16 cellular contexts compared by ENCODE assay signal in the genomic region with DNA sequence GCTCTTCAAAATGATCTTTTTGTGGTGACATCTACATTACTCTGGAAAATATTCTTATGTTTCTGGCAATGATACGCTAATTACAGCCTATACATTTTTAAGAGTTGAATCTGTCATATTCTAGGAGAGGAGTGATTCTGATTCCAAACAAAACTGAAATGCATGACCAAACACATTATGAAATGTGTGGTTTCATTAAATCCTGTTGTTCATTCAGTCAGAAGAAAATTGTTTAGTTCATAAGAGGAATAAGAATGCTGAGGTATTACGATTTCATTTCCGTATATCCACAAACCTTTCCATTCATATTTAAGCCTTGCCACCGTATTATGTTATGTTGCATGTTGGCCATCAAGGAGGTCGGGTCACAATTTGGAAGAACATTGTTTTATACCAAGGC.
DNase-seq lines count a peak whose midpoint lies in the region; ATAC-seq and TF ChIP-seq lines count a peak whose summit lies in the region.
"Had no signal": no experiment of that assay in that cellular context is flagged by ENCODE, and none has a peak within 500 bp of the region (broad histone marks: within the 10 kb centered on the region; RNA-seq: fewer than 3 reads in every experiment).

No MANE protein-coding gene starts in this region.

- H3K27me3 ChIP-seq in GM23338 (ENCODE audit: insufficient read depth), result no peaks in the 10 kb centered on the region
- no peaks in the 10 kb centered on the region for H3K27me3 ChIP-seq in osteoblast (ENCODE audit: insufficient read depth, low read length)
- no peaks in the 10 kb centered on the region for H3K27me3 ChIP-seq in spleen (replicated peaks in 1 of 7)
- H3K27me3 ChIP-seq: BLaER1 had no signal

- H3K4me3 Mint-ChIP-seq in GM23338 (no peak overlapping the region), T-helper 17 cell (no peak overlapping the region)
- H3K4me3 Mint-ChIP-seq: CD8-positive, alpha-beta memory T cell; H9 had no signal

- H2AFZ ChIP-seq in GM23338 (no peak overlapping the region), osteoblast (ENCODE audit: low read length) (no peak overlapping the region)

- WGBS in spleen, 5 donors, result 88 to 95% (median 93%) methylated on average over 5 of the region's 5 CpGs

- in situ Hi-C loops in astrocyte of the cerebellum (cut with HindIII; ENCODE audit: low sequenced_read_pairs), result no loop called here

- no peaks in the 10 kb centered on the region for H3K9me2 ChIP-seq in GM23338 (ENCODE audit: insufficient read depth)

- H3K79me2 ChIP-seq in GM23338 (replicated peaks; ENCODE audit: insufficient read depth), result no peaks in the 10 kb centered on the region; the same call in 1 of the 2 replicates
- H3K79me2 ChIP-seq in osteoblast (ENCODE audit: insufficient read depth, low read length), result no peaks in the 10 kb centered on the region

- no peaks in the 10 kb centered on the region for H3F3A ChIP-seq in GM23338 (replicated peaks; ENCODE audit: low read depth)

- H3K27ac ChIP-seq in GM23338 (ENCODE audit: low read depth) (no peak overlapping the region), osteoblast (ENCODE audit: low read depth, low read length) (no peak overlapping the region), spleen (no peak overlapping the region)
- H3K27ac ChIP-seq: BLaER1 had no signal

- H3K36me3 ChIP-seq in GM23338 (ENCODE audit: insufficient read depth), result no peaks in the 10 kb centered on the region
- H3K36me3 ChIP-seq in osteoblast (ENCODE audit: insufficient read depth, low read length), result no peaks in the 10 kb centered on the region
- H3K36me3 ChIP-seq in spleen, result no peaks in the 10 kb centered on the region
- H3K36me3 ChIP-seq: BLaER1 had no signal

- H3K27ac Mint-ChIP-seq in GM23338 (0 out of 2 replicates have a peak overlapping the region, but pooled peaks have one; percentile 20), T-helper 17 cell (no peak overlapping the region)
- H3K27ac Mint-ChIP-seq: CD8-positive, alpha-beta memory T cell; H9 had no signal

- H3K9me3 ChIP-seq in osteoblast (ENCODE audit: low read depth, low read length) (no peaks in the 10 kb centered on the region), T-helper 17 cell (ENCODE audit: control insufficient read depth, low read length, poor library complexity, severe bottlenecking) (no peaks in the 10 kb centered on the region), spleen (no peaks in the 10 kb centered on the region)
- H3K9me3 ChIP-seq: BLaER1 had no signal

- H3K4me1 Mint-ChIP-seq in GM23338, result peaks cover 37% of the 10 kb centered on the region
- no peaks in the 10 kb centered on the region for H3K4me1 Mint-ChIP-seq in T-helper 17 cell
- H3K4me1 Mint-ChIP-seq: CD8-positive, alpha-beta memory T cell had no signal

- no peak for TF ChIP-seq CTCF in GM23338 (conservative IDR thresholded peaks at IDR 0.05; ENCODE audit: low read depth in 2 of 2)
- TF ChIP-seq CTCF in astrocyte of the cerebellum (IDR thresholded peaks at IDR 0.05; ENCODE audit: low read depth, low read length, missing control alignments), result no peak
- no peak for TF ChIP-seq CTCF in osteoblast (IDR thresholded peaks at IDR 0.05; ENCODE audit: extremely low read depth, low read depth, low read length)
- TF ChIP-seq CTCF in spleen (IDR thresholded peaks at IDR 0.05 in 8 of 11, conservative IDR thresholded peaks at IDR 0.05 in 3 of 11), result no peak

- no peak overlapping the region for H3K4me2 ChIP-seq in GM23338
- no peak overlapping the region for H3K4me2 ChIP-seq in osteoblast (ENCODE audit: insufficient read depth, low read length)
- H3K4me2 ChIP-seq: BLaER1 had no signal

- no peak for DNase-seq in GM23338 (ENCODE audit: low spot score)
- DNase-seq in astrocyte of the cerebellum (ENCODE audit: low read depth), result peak; percentile 66
- peak; percentile 67 for DNase-seq in foreskin melanocyte
- DNase-seq in osteoblast (ENCODE audit: insufficient read length, low spot score, missing footprints), result peak; percentile 11
- no peak for DNase-seq in T-helper 17 cell
- no peak for DNase-seq in NCI-H2227 treated with DMSO at 0.1 percent for 48 hours (lab: John Stamatoyannopoulos, UW)
- DNase-seq in activated naive CD4-positive, alpha-beta T cell (lab: John Stamatoyannopoulos, UW), result no peak
- DNase-seq in spleen, result no peak
- DNase-seq: 8988T; AML-193; CD8-positive, alpha-beta memory T cell; DMS53; GF-D8; GOT3; H9 had no signal

- H3K27me3 Mint-ChIP-seq in GM23338 (ENCODE audit: insufficient read depth, low read depth, poor library complexity) (no peaks in the 10 kb centered on the region), T-helper 17 cell (peaks cover 5% of the 10 kb centered on the region)

- intact Hi-C loops in spleen (cut with DNase I; ENCODE audit: low total_unique reads), result no loop called here

- H3K36me3 Mint-ChIP-seq in GM23338 (ENCODE audit: low read depth), result no peaks in the 10 kb centered on the region
- no peaks in the 10 kb centered on the region for H3K36me3 Mint-ChIP-seq in T-helper 17 cell (ENCODE audit: low read depth)
- H3K36me3 Mint-ChIP-seq: CD8-positive, alpha-beta memory T cell had no signal

- no peak for TF ChIP-seq POLR2A in spleen (IDR thresholded peaks at IDR 0.05)

- no peak for ATAC-seq in GM23338
- ATAC-seq in T-helper 17 cell, result no peak

- H4K20me1 ChIP-seq in GM23338 (replicated peaks; ENCODE audit: insufficient read depth) (no peaks in the 10 kb centered on the region), osteoblast (ENCODE audit: insufficient read depth, low read length) (no peaks in the 10 kb centered on the region)
- H4K20me1 ChIP-seq: BLaER1 had no signal

- H3K4me3 ChIP-seq in GM23338, result no peak overlapping the region
- H3K4me3 ChIP-seq in astrocyte of the cerebellum (ENCODE audit: low read depth, low read length), result no peak overlapping the region
- no peak overlapping the region for H3K4me3 ChIP-seq in osteoblast (ENCODE audit: insufficient read depth, low read length)
- H3K4me3 ChIP-seq in spleen, result no peak overlapping the region
- H3K4me3 ChIP-seq: BLaER1 had no signal

- H3K4me1 ChIP-seq in GM23338 (ENCODE audit: insufficient read depth) (no peaks in the 10 kb centered on the region), osteoblast (ENCODE audit: insufficient read depth, low read length) (no peaks in the 10 kb centered on the region), spleen (no peaks in the 10 kb centered on the region)
- H3K4me1 ChIP-seq: BLaER1 had no signal

- no peaks in the 10 kb centered on the region for H3K9me3 Mint-ChIP-seq in GM23338
- H3K9me3 Mint-ChIP-seq: H9 had no signal

TF ChIP-seq in GM23338, 12 proteins besides CTCF, POLR2A, EP300 and RAD21:
- TF ChIP-seq, protein P1, sequence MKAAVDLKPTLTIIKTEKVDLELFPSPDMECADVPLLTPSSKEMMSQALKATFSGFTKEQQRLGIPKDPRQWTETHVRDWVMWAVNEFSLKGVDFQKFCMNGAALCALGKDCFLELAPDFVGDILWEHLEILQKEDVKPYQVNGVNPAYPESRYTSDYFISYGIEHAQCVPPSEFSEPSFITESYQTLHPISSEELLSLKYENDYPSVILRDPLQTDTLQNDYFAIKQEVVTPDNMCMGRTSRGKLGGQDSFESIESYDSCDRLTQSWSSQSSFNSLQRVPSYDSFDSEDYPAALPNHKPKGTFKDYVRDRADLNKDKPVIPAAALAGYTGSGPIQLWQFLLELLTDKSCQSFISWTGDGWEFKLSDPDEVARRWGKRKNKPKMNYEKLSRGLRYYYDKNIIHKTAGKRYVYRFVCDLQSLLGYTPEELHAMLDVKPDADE (IDR thresholded peaks at IDR 0.05), result no peak
- TF ChIP-seq EZH2phosphoT487 (IDR thresholded peaks at IDR 0.05; ENCODE audit: unreplicated experiment) (no peak), ZNF331 (CRISPR knock-in tag; IDR thresholded peaks at IDR 0.05; ENCODE audit: low read depth) (no peak), ZNF114 (CRISPR knock-in tag; IDR thresholded peaks at IDR 0.05) (no peak), STAT1 (IDR thresholded peaks at IDR 0.05; ENCODE audit: unreplicated experiment) (no peak), POLR2AphosphoS5 (IDR thresholded peaks at IDR 0.05; ENCODE audit: low read depth) (no peak), JUNB (IDR thresholded peaks at IDR 0.05; ENCODE audit: unreplicated experiment) (no peak), CREB1 (CRISPR knock-in tag; IDR thresholded peaks at IDR 0.05; ENCODE audit: low read depth) (no peak), EZH2 (IDR thresholded peaks at IDR 0.05; ENCODE audit: low read depth, unreplicated experiment) (no peak)
- TF ChIP-seq, protein P2, sequence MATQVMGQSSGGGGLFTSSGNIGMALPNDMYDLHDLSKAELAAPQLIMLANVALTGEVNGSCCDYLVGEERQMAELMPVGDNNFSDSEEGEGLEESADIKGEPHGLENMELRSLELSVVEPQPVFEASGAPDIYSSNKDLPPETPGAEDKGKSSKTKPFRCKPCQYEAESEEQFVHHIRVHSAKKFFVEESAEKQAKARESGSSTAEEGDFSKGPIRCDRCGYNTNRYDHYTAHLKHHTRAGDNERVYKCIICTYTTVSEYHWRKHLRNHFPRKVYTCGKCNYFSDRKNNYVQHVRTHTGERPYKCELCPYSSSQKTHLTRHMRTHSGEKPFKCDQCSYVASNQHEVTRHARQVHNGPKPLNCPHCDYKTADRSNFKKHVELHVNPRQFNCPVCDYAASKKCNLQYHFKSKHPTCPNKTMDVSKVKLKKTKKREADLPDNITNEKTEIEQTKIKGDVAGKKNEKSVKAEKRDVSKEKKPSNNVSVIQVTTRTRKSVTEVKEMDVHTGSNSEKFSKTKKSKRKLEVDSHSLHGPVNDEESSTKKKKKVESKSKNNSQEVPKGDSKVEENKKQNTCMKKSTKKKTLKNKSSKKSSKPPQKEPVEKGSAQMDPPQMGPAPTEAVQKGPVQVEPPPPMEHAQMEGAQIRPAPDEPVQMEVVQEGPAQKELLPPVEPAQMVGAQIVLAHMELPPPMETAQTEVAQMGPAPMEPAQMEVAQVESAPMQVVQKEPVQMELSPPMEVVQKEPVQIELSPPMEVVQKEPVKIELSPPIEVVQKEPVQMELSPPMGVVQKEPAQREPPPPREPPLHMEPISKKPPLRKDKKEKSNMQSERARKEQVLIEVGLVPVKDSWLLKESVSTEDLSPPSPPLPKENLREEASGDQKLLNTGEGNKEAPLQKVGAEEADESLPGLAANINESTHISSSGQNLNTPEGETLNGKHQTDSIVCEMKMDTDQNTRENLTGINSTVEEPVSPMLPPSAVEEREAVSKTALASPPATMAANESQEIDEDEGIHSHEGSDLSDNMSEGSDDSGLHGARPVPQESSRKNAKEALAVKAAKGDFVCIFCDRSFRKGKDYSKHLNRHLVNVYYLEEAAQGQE (IDR thresholded peaks at IDR 0.05; ENCODE audit: unreplicated experiment), result no peak

Comparison
In these comparisons a context has a peak if more than half of its experiments do, and no peak if none do; other contexts are left out.
1. DNase-seq: peak in astrocyte of the cerebellum (single experiment), foreskin melanocyte (single experiment) and osteoblast (single experiment); none in GM23338 (single experiment), T-helper 17 cell (0 of 3), NCI-H2227 treated with DMSO at 0.1 percent for 48 hours (single experiment), activated naive CD4-positive, alpha-beta T cell (0 of 4) and spleen (single experiment).